1 cellular context compared by ENCODE assay signal in the genomic region with DNA sequence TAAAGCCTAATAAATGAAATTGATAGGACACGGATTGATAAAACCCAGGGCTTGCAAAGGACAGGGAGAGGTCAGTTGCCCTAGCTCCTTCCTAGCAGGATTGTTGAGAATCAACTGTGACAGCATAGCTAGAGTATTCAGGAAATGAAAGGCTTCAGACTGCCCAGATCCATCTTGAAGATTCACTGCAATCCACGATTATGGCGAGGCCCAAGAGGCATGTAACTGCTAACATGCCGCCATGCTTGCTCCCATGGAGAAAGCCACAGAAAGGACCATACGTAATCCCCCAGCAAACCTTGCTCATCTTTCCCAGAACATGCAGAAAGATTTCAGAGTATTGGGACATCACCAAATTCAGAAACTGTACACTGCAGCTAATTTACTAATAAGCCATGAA.
TF ChIP-seq lines count a peak whose summit lies in the region.

No MANE protein-coding gene starts in this region.

TF ChIP-seq in SK-N-SH, 30 proteins besides CTCF, POLR2A, EP300 and RAD21:
- TF ChIP-seq GABPA (IDR thresholded peaks at IDR 0.05; ENCODE audit: low read depth) (no peak), FOXJ3 (CRISPR knock-in tag; IDR thresholded peaks at IDR 0.05) (no peak), RFX5 (IDR thresholded peaks at IDR 0.05; ENCODE audit: low read length) (no peak), NRF1 (IDR thresholded peaks at IDR 0.05; ENCODE audit: low read depth, low read length) (no peak), TCF12 (IDR thresholded peaks at IDR 0.05) (peak; percentile 13; the same call in 1 of the 2 replicates)
